In genomic region chr17:55263565-55264272, GRCh38 we compare ENCODE assay signal across 8 cellular contexts. TPM values are rescaled to one million over a fixed set of nuclear protein-coding genes. Genes with fewer than 3 reads are reported as not detected.
DNase-seq lines count a peak whose midpoint lies in the region; ATAC-seq and TF ChIP-seq lines count a peak whose summit lies in the region.

No MANE protein-coding gene starts in this region.

- H3K27me3 Mint-ChIP-seq in activated naive CD8-positive, alpha-beta T cell treated with anti-CD3 and anti-CD28 coated beads, Interleukin-2, amount 10 ng/mL, durations not matched to agents 7 days and 5 days = peaks cover 84% of the 10 kb centered on the region

- H3K9me3 Mint-ChIP-seq in activated naive CD8-positive, alpha-beta T cell treated with anti-CD3 and anti-CD28 coated beads, Interleukin-2, amount 10 ng/mL, durations not matched to agents 7 days and 5 days = peaks cover 2% of the 10 kb centered on the region

- no peak for TF ChIP-seq CTCF in lower lobe of right lung (IDR thresholded peaks at IDR 0.05)
- no peak for TF ChIP-seq CTCF in suprapubic skin (IDR thresholded peaks at IDR 0.05)

- no peak for TF ChIP-seq EP300 in suprapubic skin (IDR thresholded peaks at IDR 0.05)

- no peak overlapping the region for H3K27ac Mint-ChIP-seq in activated naive CD8-positive, alpha-beta T cell treated with anti-CD3 and anti-CD28 coated beads, Interleukin-2, amount 10 ng/mL, durations not matched to agents 7 days and 5 days

- H3K36me3 ChIP-seq in lower lobe of right lung (no peaks in the 10 kb centered on the region), suprapubic skin (no peaks in the 10 kb centered on the region)

- ATAC-seq in activated naive CD8-positive, alpha-beta T cell treated with anti-CD3 and anti-CD28 coated beads, Interleukin-2, amount 10 ng/mL, durations not matched to agents 7 days and 5 days (ENCODE audit: low read depth) = no peak
- ATAC-seq in lower lobe of right lung (no peak), GM19467 (IDR thresholded peaks at IDR 0.05; ENCODE audit: unreplicated experiment) (no peak), HG02852 (IDR thresholded peaks at IDR 0.05; ENCODE audit: unreplicated experiment) (no peak)

- H3K36me3 Mint-ChIP-seq in activated naive CD8-positive, alpha-beta T cell treated with anti-CD3 and anti-CD28 coated beads, Interleukin-2, amount 10 ng/mL, durations not matched to agents 7 days and 5 days = no peaks in the 10 kb centered on the region

- H3K4me3 Mint-ChIP-seq in activated naive CD8-positive, alpha-beta T cell treated with anti-CD3 and anti-CD28 coated beads, Interleukin-2, amount 10 ng/mL, durations not matched to agents 7 days and 5 days = peak overlapping the region; percentile 77

- peak overlapping the region; percentile 61 for H3K4me3 ChIP-seq in lower lobe of right lung
- H3K4me3 ChIP-seq in suprapubic skin = peak overlapping the region; percentile 79

- WGBS in suprapubic skin = 35% methylated on average over 25 of the region's 30 CpGs

- POLR2A ChIA-PET in activated naive CD8-positive, alpha-beta T cell treated with anti-CD3 and anti-CD28 coated beads, Interleukin-2, amount 10 ng/mL, durations not matched to agents 7 days and 5 days (lab: Charles Lee) = interaction anchor here (0.6 to 1.0 kb wide), 3 partner anchors 26 to 295 kb away, joined by 3 to 5 read pairs (median 3); no protein-coding TSS in a partner anchor

- H3K4me1 ChIP-seq in lower lobe of right lung (peaks cover 14% of the 10 kb centered on the region), suprapubic skin (peaks cover 43% of the 10 kb centered on the region)

- H3K27ac ChIP-seq in lower lobe of right lung (no peak overlapping the region), suprapubic skin (no peak overlapping the region)

- H3K9me3 ChIP-seq in lower lobe of right lung (no peaks in the 10 kb centered on the region), suprapubic skin (no peaks in the 10 kb centered on the region)

- peaks cover 13% of the 10 kb centered on the region for H3K4me1 Mint-ChIP-seq in activated naive CD8-positive, alpha-beta T cell treated with anti-CD3 and anti-CD28 coated beads, Interleukin-2, amount 10 ng/mL, durations not matched to agents 7 days and 5 days

- intact Hi-C loops in lower lobe of right lung (cut with DNase I) = no loop called here

- H3K27me3 ChIP-seq in lower lobe of right lung (ENCODE audit: low read depth) (peaks cover 45% of the 10 kb centered on the region), suprapubic skin (no peaks in the 10 kb centered on the region)

- no peak for TF ChIP-seq POLR2A in suprapubic skin (IDR thresholded peaks at IDR 0.05)

- peak; percentile 26 for DNase-seq in activated T-cell treated with anti-CD3 and anti-CD28 coated beads, Interleukin-2, amount 50 U/mL, for 1 hour
- DNase-seq in activated T-cell treated with anti-CD3 and anti-CD28 coated beads for 4 hours (no peak), lower lobe of right lung (no peak), suprapubic skin (ENCODE audit: low spot score in 2 of 2) (no peak), NCI-H510A (lab: John Stamatoyannopoulos, UW) (no peak)
- DNase-seq in activated naive CD8-positive, alpha-beta T cell treated with anti-CD3 and anti-CD28 coated beads, Interleukin-2, amount 10 ng/mL, durations not matched to agents 7 days and 5 days = peak; percentile 37

RNA-seq across cellular contexts. Expression of gene HLF, which starts 1.0 kb away (rescaled TPM):
- total RNA-seq in activated naive CD8-positive, alpha-beta T cell treated with anti-CD3 and anti-CD28 coated beads, Interleukin-2, amount 10 ng/mL, durations not matched to agents 7 days and 5 days = 1 to 10 TPM in 1 of 2 experiments, under 1 TPM in 1; 0.67 to 1.3 TPM
- total RNA-seq in lower lobe of right lung = 29.4 TPM
- total RNA-seq in suprapubic skin = 10 to 100 TPM; 26.2 to 41.8 (median 36.5) TPM

Comparison
In these comparisons a context has a peak if more than half of its experiments do, and no peak if none do; other contexts are left out.
1. DNase-seq: peak in activated T-cell treated with anti-CD3 and anti-CD28 coated beads, Interleukin-2, amount 50 U/mL, for 1 hour (single experiment) and activated naive CD8-positive, alpha-beta T cell treated with anti-CD3 and anti-CD28 coated beads, Interleukin-2, amount 10 ng/mL, durations not matched to agents 7 days and 5 days (single experiment); none in activated T-cell treated with anti-CD3 and anti-CD28 coated beads for 4 hours (single experiment), lower lobe of right lung (single experiment), suprapubic skin (0 of 2) and NCI-H510A (single experiment).
2. RNA of gene HLF, which starts 1.0 kb away (total RNA-seq): 26.2 to 41.8 TPM in suprapubic skin and 29.4 TPM in lower lobe of right lung (single experiment); 0.67 to 1.3 TPM in activated naive CD8-positive, alpha-beta T cell treated with anti-CD3 and anti-CD28 coated beads, Interleukin-2, amount 10 ng/mL, durations not matched to agents 7 days and 5 days; every median in the first group is over 10 times any median in the second.